9 cellular contexts compared by ENCODE assay signal in genomic region chr10:113982745-113983144, GRCh38.
DNase-seq lines count a peak whose midpoint lies in the region; ATAC-seq and TF ChIP-seq lines count a peak whose summit lies in the region.
"Had no signal": no experiment of that assay in that cellular context is flagged by ENCODE, and none has a peak within 500 bp of the region (broad histone marks: within the 10 kb centered on the region; RNA-seq: fewer than 3 reads in every experiment).

No MANE protein-coding gene starts in this region.

- H3K36me3 ChIP-seq in mammary epithelial cell (ENCODE audit: insufficient read depth, low read length) (no peaks in the 10 kb centered on the region), PC-9 (ENCODE audit: low read depth) (no peaks in the 10 kb centered on the region), upper lobe of right lung (no peaks in the 10 kb centered on the region)

- no peaks in the 10 kb centered on the region for H3K4me1 ChIP-seq in mammary epithelial cell (ENCODE audit: insufficient read depth, low read length)
- peaks cover 27% of the 10 kb centered on the region for H3K4me1 ChIP-seq in PC-9 (replicated peaks; ENCODE audit: insufficient read depth)
- H3K4me1 ChIP-seq in upper lobe of right lung, result peaks cover 5% of the 10 kb centered on the region

- H4K20me1 ChIP-seq in mammary epithelial cell (ENCODE audit: insufficient read depth, low read length), result no peaks in the 10 kb centered on the region
- H4K20me1 ChIP-seq in PC-9 (ENCODE audit: insufficient read depth), result no peaks in the 10 kb centered on the region

- H3K27ac ChIP-seq in mammary epithelial cell (ENCODE audit: insufficient read depth, low read depth, low read length), result no peak overlapping the region
- H3K27ac ChIP-seq in PC-9, result peak overlapping the region; percentile 72
- H3K27ac ChIP-seq in upper lobe of right lung, result peak overlapping the region; percentile 42

- DNase-seq in T47D (ENCODE audit: low read depth in 1 of 2, low spot score in 1 of 2) (peak; percentile 11 to 91), mammary epithelial cell (no peak), PC-9 (peak; percentile 75 to 82), upper lobe of right lung (peak; percentile 76), GOT3 (lab: John Stamatoyannopoulos, UW) (no peak), NOMO-1 (lab: John Stamatoyannopoulos, UW; ENCODE audit: unreplicated experiment in 2 of 2) (no peak), COLO668 (lab: John Stamatoyannopoulos, UW; ENCODE audit: unreplicated experiment) (no peak)
- DNase-seq: hippocampal formation had no signal

- WGBS in mammary epithelial cell (ENCODE audit: low coverage, missing lambda C conversion rate), result 19% methylated on average over 3 of the region's 4 CpGs

- no peak overlapping the region for H3K4me2 ChIP-seq in mammary epithelial cell (ENCODE audit: insufficient read depth, low read depth, low read length)
- peak overlapping the region; percentile 63 for H3K4me2 ChIP-seq in PC-9

- CTCF ChIA-PET in mammary epithelial cell (lab: Charles Lee; ENCODE audit: low non-redundant PET) (no interaction called here), PC-9 (lab: Charles Lee) (interaction anchor here (0.6 to 1.1 kb wide), 6 partner anchors 29 to 67 kb away, joined by 3 to 5 read pairs (median 4); partner anchors contain the start of gene ADRB1)

- H2AFZ ChIP-seq in mammary epithelial cell (ENCODE audit: low read depth, low read length) (no peak overlapping the region), PC-9 (no peak overlapping the region)

- TF ChIP-seq CTCF in mammary epithelial cell (conservative IDR thresholded peaks at IDR 0.05 in 1 of 2, IDR thresholded peaks at IDR 0.05 in 1 of 2; ENCODE audit: extremely low read depth in 1 of 2, insufficient read depth in 1 of 2, low read depth in 1 of 2, low read length in 2 of 2) (no peak), PC-9 (conservative IDR thresholded peaks at IDR 0.05) (no peak), upper lobe of right lung (IDR thresholded peaks at IDR 0.05) (no peak)

- dilution Hi-C loops in mammary epithelial cell (cut with HindIII; ENCODE audit: low sequenced_read_pairs), result loop anchor here (5.0 kb wide), 1 partner anchor 40 kb away; no protein-coding TSS in a partner anchor

- POLR2A ChIA-PET in PC-9 (lab: Charles Lee; ENCODE audit: unreplicated experiment), result interaction anchor here (0.6 to 1.1 kb wide), 3 partner anchors 24 to 254 kb away, joined by 3 to 5 read pairs (median 4); no protein-coding TSS in a partner anchor

- H3F3A ChIP-seq in PC-9 (ENCODE audit: insufficient read depth, low read depth), result peaks cover 13% of the 10 kb centered on the region; the same call in 1 of the 2 replicates

- H3K27me3 ChIP-seq in mammary epithelial cell (ENCODE audit: insufficient read depth, low read length) (no peaks in the 10 kb centered on the region), PC-9 (ENCODE audit: insufficient read depth, low read depth) (no peaks in the 10 kb centered on the region), upper lobe of right lung (no peaks in the 10 kb centered on the region)

- BruUV-seq in mammary epithelial cell (replicated peaks; lab: Mats Ljungman, UMichigan) (no TSS peak), PC-9 (replicated peaks; lab: Mats Ljungman, UMichigan) (no TSS peak)

- H3K4me3 ChIP-seq in mammary epithelial cell (replicated peaks in 1 of 3; ENCODE audit: insufficient read depth in 1 of 3, low read depth in 2 of 3, low read length in 3 of 3) (no peak overlapping the region), PC-9 (no peak overlapping the region), upper lobe of right lung (no peak overlapping the region)

- in situ Hi-C loops in T47D (cut with HindIII; ENCODE audit: low pct_unique_long_range_greater_than_20kb, low sequenced_read_pairs) (no loop called here), mammary epithelial cell (cut with MboI; ENCODE audit: low sequenced_read_pairs in 2 of 2) (no loop called here)

- intact Hi-C loops in mammary epithelial cell (cut with micrococcal nuclease) (loop anchor here (5.0 to 10.0 kb wide), 2 partner anchors 82 to 120 kb away; no protein-coding TSS in a partner anchor), PC-9 (cut with micrococcal nuclease; ENCODE audit: unreplicated experiment) (loop anchor here (2.0 kb wide), 1 partner anchor 24 kb away; no protein-coding TSS in a partner anchor), upper lobe of right lung (cut with DNase I) (no loop called here)

- no peaks in the 10 kb centered on the region for H3K79me2 ChIP-seq in mammary epithelial cell (ENCODE audit: insufficient read depth, low read length)
- no peaks in the 10 kb centered on the region for H3K79me2 ChIP-seq in PC-9 (ENCODE audit: low read depth)

- H3K9ac ChIP-seq in mammary epithelial cell (ENCODE audit: insufficient read depth, low read length), result no peak overlapping the region

- no peaks in the 10 kb centered on the region for H3K9me2 ChIP-seq in PC-9 (ENCODE audit: insufficient read depth)

- ATAC-seq in HG02938 (IDR thresholded peaks at IDR 0.05; ENCODE audit: unreplicated experiment), result peak; percentile 73
- peak; percentile 94 for ATAC-seq in upper lobe of right lung

- H3K9me3 ChIP-seq in mammary epithelial cell (replicated peaks; ENCODE audit: insufficient read depth, low read length), result no peaks in the 10 kb centered on the region
- no peaks in the 10 kb centered on the region for H3K9me3 ChIP-seq in PC-9 (ENCODE audit: insufficient read depth, low read depth)
- H3K9me3 ChIP-seq in upper lobe of right lung, result no peaks in the 10 kb centered on the region

Comparison
In these comparisons a context has a peak if more than half of its experiments do, and no peak if none do; other contexts are left out.
1. DNase-seq: peak in T47D (2 of 2), PC-9 (2 of 2) and upper lobe of right lung (single experiment); none in mammary epithelial cell (single experiment), GOT3 (single experiment), NOMO-1 (0 of 2) and COLO668 (single experiment).